ENCODE assay signal across 8 cellular contexts in the genomic region with DNA sequence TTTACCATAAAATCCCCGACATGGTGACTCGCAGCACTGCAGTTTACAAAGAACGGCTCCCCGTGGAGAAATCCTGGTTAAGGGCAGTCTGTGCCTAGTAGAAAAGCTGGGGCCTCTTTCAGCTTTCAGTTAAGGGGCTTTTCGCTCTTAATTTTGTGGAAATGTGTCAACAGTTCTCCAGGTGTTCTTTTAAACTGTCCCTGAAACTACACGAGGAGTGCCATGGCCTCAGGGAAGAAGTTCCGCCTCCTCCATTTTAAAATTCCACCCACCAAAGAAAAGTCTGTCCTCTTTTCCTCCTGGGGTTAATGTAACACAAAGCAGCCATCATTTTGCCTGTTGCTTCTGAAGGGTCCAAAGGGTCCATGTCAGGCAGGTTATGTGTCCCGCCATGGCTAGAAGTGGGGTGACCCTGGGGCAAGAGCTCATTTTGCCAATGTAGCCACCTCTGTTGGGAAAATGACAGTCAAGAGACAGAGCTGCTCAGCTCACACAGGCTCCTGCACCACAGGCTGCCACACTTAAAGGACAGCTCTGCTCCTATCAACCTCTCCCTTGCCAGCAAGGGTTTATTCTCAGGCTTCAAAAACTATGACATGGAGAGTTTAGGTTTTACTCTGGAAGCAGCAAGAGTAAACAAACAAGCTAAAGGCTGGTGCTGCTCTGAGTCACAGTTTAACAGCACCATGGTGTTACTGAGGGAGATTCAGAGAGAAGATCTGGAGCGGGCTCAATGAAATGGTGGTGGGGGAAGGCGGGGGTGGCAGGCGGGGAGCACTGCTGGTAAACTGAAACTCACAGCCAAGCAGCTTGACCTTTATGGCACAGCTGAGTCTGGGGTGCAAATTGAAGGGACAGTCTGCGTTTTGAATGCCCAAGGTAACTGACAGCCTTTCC. TPM values are rescaled to one million over a fixed set of nuclear protein-coding genes. Genes with fewer than 3 reads are reported as not detected.
DNase-seq lines count a peak whose midpoint lies in the region; ATAC-seq and TF ChIP-seq lines count a peak whose summit lies in the region.

No MANE protein-coding gene starts in this region.

- H3K4me1 ChIP-seq in spleen = peaks cover 8 to 80% (median 48%) of the 10 kb centered on the region in 6 donors

- WGBS in spleen, 5 donors = 60 to 73% (median 67%) methylated on average over 12 of the region's 12 CpGs

- ATAC-seq in sciatic nerve (no peak), GM18511 (IDR thresholded peaks at IDR 0.05; ENCODE audit: unreplicated experiment) (no peak)

- DNase-seq in NK-92 treated with Interleukin-12 subunit alpha and Interleukin-12 subunit beta, amount 100 ng/mL, for 24 hours (lab: John Stamatoyannopoulos, UW) = peak; percentile 22
- DNase-seq in NK-92 (lab: John Stamatoyannopoulos, UW; ENCODE audit: unreplicated experiment) (no peak), RWPE1 (ENCODE audit: low spot score) (peak; percentile 75), globus pallidus (ENCODE audit: low spot score) (peak; percentile 83), spleen (no peak), NCI-H2107 (lab: John Stamatoyannopoulos, UW) (no peak), sciatic nerve (ENCODE audit: low spot score) (no peak)

- H3K4me3 ChIP-seq in spleen = peak overlapping the region in 5 of 8 donors; percentile 1 to 80 (median 70)

- TF ChIP-seq CTCF in RWPE1 (conservative IDR thresholded peaks at IDR 0.05; ENCODE audit: low read depth) (no peak), spleen (IDR thresholded peaks at IDR 0.05 in 8 of 11, conservative IDR thresholded peaks at IDR 0.05 in 3 of 11) (no peak)

- no peaks in the 10 kb centered on the region for H3K9me3 ChIP-seq in spleen

- peaks cover 0 to 21% (median 0%) of the 10 kb centered on the region in 7 donors for H3K27me3 ChIP-seq in spleen (replicated peaks in 1 of 7)

- no peak for TF ChIP-seq POLR2A in spleen (IDR thresholded peaks at IDR 0.05)

- H3K27ac ChIP-seq in RWPE1 (peak overlapping the region; percentile 74), spleen (peak overlapping the region; percentile 24 to 86 (median 73))

- CTCF ChIA-PET in RWPE1 (lab: Yijun Ruan, JAX) = interaction anchor here (0.5 to 8.0 kb wide), 9 partner anchors 15 to 1317 kb away, joined by 3 to 74 read pairs (median 5); no protein-coding TSS in a partner anchor

- intact Hi-C loops in spleen (cut with DNase I; ENCODE audit: low total_unique reads) = no loop called here
- intact Hi-C loops in sciatic nerve (cut with DNase I) = no loop called here

- POLR2A ChIA-PET in RWPE1 (lab: Yijun Ruan, JAX; ENCODE audit: low non-redundant PET) = interaction anchor here (0.6 kb wide), 1 partner anchor 102 kb away, joined by 9 read pairs; no protein-coding TSS in a partner anchor

- no peaks in the 10 kb centered on the region for H3K36me3 ChIP-seq in spleen

RNA-seq across cellular contexts. Expression of a gene that starts 3.2 kb away (rescaled TPM):
- total RNA-seq in spleen (10 to 100 TPM; 11.8 to 51.6 (median 29.4) TPM), sciatic nerve (5.3 TPM)
- polyA plus RNA-seq in spleen = 10 to 100 TPM in 1 of 3 donors, 1 to 10 TPM in 2; 3.7 to 25.4 (median 9.5) TPM

Comparison
In these comparisons a context has a peak if more than half of its experiments do, and no peak if none do; other contexts are left out.
1. DNase-seq: peak in NK-92 treated with Interleukin-12 subunit alpha and Interleukin-12 subunit beta, amount 100 ng/mL, for 24 hours (single experiment), RWPE1 (single experiment) and globus pallidus (single experiment); none in NK-92 (single experiment), spleen (single experiment), NCI-H2107 (single experiment) and sciatic nerve (single experiment).